In the genomic region with DNA sequence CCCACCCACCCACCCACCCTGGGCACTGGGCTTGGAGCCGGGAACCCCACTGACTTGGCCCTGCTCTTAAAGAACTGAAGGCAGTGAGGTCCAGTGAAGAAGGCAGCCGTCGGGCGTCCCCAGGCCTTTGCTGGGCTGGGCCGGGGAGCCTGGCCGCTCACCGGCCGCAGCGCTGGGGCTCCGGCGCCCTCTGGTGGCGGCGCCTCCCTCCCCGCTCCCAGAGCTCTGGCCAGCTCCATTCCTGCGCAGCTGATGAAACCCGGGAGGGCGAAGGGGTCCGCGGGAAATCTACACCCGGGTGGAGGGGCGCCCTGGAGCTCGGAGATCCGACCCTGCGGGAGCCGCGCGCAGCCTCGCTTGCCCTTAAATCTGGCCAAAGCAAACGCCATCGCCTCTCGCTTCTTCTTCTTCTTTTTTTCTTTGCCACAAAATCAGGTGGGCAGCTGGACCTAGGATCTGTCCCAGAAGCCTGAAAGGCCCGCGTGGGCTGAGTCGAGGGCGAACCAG, we compare ENCODE assay signal across 8 cellular contexts. TPM values are rescaled to one million over a fixed set of nuclear protein-coding genes. Genes with fewer than 3 reads are reported as not detected.
DNase-seq lines count a peak whose midpoint lies in the region; ATAC-seq and TF ChIP-seq lines count a peak whose summit lies in the region.

No MANE protein-coding gene starts in this region.

- H3K27me3 ChIP-seq in SU-DHL-6 (ENCODE audit: low read length) (no peaks in the 10 kb centered on the region), liver (ENCODE audit: control insufficient read depth in 4 of 4, insufficient read depth in 4 of 4, low read length in 3 of 4) (no peaks in the 10 kb centered on the region)

- no peaks in the 10 kb centered on the region for H3K9me3 ChIP-seq in SU-DHL-6 (ENCODE audit: insufficient read depth, low read length)
- no peaks in the 10 kb centered on the region for H3K9me3 ChIP-seq in liver (ENCODE audit: control insufficient read depth in 4 of 4, low read length in 3 of 4)

- no peaks in the 10 kb centered on the region for H3K79me2 ChIP-seq in SU-DHL-6 (ENCODE audit: insufficient read depth, low read length)

- DNase-seq in activated CD4-positive, CD25-positive, alpha-beta regulatory T cell treated with anti-CD3 and anti-CD28 coated beads, Interleukin-2, amount 50 U/mL, for 72 hours = peak; percentile 57
- DNase-seq in HEK293T (ENCODE audit: extremely low spot score) (peak; percentile 79), dedifferentiated amniotic fluid mesenchymal stem cell (ENCODE audit: extremely low spot score) (peak; percentile 53), stromal cell of bone marrow (ENCODE audit: low read depth) (peak; percentile 59), NCI-H774 (lab: John Stamatoyannopoulos, UW) (no peak)

- no peaks in the 10 kb centered on the region for H4K20me1 ChIP-seq in SU-DHL-6 (ENCODE audit: low read depth, low read length)

- H2AFZ ChIP-seq in SU-DHL-6 (ENCODE audit: low read depth, low read length, severe bottlenecking) = no peak overlapping the region

- TF ChIP-seq CTCF in SU-DHL-6 (IDR thresholded peaks at IDR 0.05; ENCODE audit: insufficient read depth, low read length, poor library complexity, severe bottlenecking) (peak; percentile 72), liver (IDR thresholded peaks at IDR 0.05; ENCODE audit: low read depth, low read length, missing input control) (peak; percentile 89)

- peak; percentile 82 to 88 for TF ChIP-seq RAD21 in liver (IDR thresholded peaks at IDR 0.05)

- H3K27ac ChIP-seq in SU-DHL-6 (ENCODE audit: low read depth, low read length) (no peak overlapping the region), liver (ENCODE audit: low read depth in 1 of 2, low read length in 2 of 2) (no peak overlapping the region)

- H3K4me2 ChIP-seq in SU-DHL-6 (ENCODE audit: low read depth, low read length, poor library complexity, severe bottlenecking) = no peak overlapping the region

- H3K9ac ChIP-seq in SU-DHL-6 (ENCODE audit: low read length) = no peak overlapping the region
- H3K9ac ChIP-seq in liver (ENCODE audit: low read depth in 1 of 2, low read length in 2 of 2) = no peak overlapping the region

- H3K4me3 ChIP-seq in SU-DHL-6 (ENCODE audit: insufficient read depth, low read length, poor library complexity, severe bottlenecking) = no peak overlapping the region
- H3K4me3 ChIP-seq in liver (ENCODE audit: low read depth in 1 of 3, low read length in 3 of 3) = no peak overlapping the region

- CTCF ChIA-PET in HEK293T (lab: Yijun Ruan, JAX) = interaction anchor here (0.5 to 1.7 kb wide), 9 partner anchors 9 to 696 kb away, joined by 3 to 5 read pairs (median 3); no protein-coding TSS in a partner anchor

- POLR2A ChIA-PET in HEK293T (lab: Yijun Ruan, JAX) = no interaction called here

- 2% methylated on average over 35 of the region's 35 CpGs for WGBS in liver

- H3K4me1 ChIP-seq in liver (ENCODE audit: control insufficient read depth in 4 of 4, insufficient read depth in 4 of 4, low read length in 3 of 4) = peaks cover 3 to 37% (median 28%) of the 10 kb centered on the region in 4 donors

- H3F3A ChIP-seq in SU-DHL-6 (ENCODE audit: insufficient read depth) = no peaks in the 10 kb centered on the region

- ATAC-seq in activated CD4-positive, CD25-positive, alpha-beta regulatory T cell treated with anti-CD3 and anti-CD28 coated beads, Interleukin-2, amount 50 U/mL, for 24 hours = no peak

- H3K9me2 ChIP-seq in SU-DHL-6 (replicated peaks; ENCODE audit: insufficient read depth, low read length) = no peaks in the 10 kb centered on the region

- H3K36me3 ChIP-seq in SU-DHL-6 (ENCODE audit: low read length) (no peaks in the 10 kb centered on the region), liver (ENCODE audit: control insufficient read depth in 4 of 4, insufficient read depth in 3 of 4, low read depth in 1 of 4, low read length in 3 of 4) (no peaks in the 10 kb centered on the region)

TF ChIP-seq in HEK293T, 16 proteins besides CTCF, POLR2A, EP300 and RAD21:
- peak; percentile 82 for TF ChIP-seq L3MBTL2 (conservative IDR thresholded peaks at IDR 0.05)
- no peak for TF ChIP-seq BHLHE40 (IDR thresholded peaks at IDR 0.05; ENCODE audit: borderline replicate concordance)
- no peak for TF ChIP-seq FOXK2 (IDR thresholded peaks at IDR 0.05)

TF ChIP-seq in liver, 16 proteins besides CTCF, POLR2A, EP300 and RAD21:
- TF ChIP-seq YY1 (IDR thresholded peaks at IDR 0.05) = no peak
- TF ChIP-seq, protein P1, sequence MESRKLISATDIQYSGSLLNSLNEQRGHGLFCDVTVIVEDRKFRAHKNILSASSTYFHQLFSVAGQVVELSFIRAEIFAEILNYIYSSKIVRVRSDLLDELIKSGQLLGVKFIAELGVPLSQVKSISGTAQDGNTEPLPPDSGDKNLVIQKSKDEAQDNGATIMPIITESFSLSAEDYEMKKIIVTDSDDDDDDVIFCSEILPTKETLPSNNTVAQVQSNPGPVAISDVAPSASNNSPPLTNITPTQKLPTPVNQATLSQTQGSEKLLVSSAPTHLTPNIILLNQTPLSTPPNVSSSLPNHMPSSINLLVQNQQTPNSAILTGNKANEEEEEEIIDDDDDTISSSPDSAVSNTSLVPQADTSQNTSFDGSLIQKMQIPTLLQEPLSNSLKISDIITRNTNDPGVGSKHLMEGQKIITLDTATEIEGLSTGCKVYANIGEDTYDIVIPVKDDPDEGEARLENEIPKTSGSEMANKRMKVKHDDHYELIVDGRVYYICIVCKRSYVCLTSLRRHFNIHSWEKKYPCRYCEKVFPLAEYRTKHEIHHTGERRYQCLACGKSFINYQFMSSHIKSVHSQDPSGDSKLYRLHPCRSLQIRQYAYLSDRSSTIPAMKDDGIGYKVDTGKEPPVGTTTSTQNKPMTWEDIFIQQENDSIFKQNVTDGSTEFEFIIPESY (IDR thresholded peaks at IDR 0.05) = no peak
- no peak for TF ChIP-seq HNF4G (IDR thresholded peaks at IDR 0.05)
- no peak for TF ChIP-seq NR2F2 (IDR thresholded peaks at IDR 0.05)
- TF ChIP-seq MAX (IDR thresholded peaks at IDR 0.05) = no peak
- no peak for TF ChIP-seq REST (IDR thresholded peaks at IDR 0.05)
- TF ChIP-seq JUND (IDR thresholded peaks at IDR 0.05) = no peak
- no peak for TF ChIP-seq HNF4A (conservative IDR thresholded peaks at IDR 0.05)
- no peak for TF ChIP-seq GABPA (IDR thresholded peaks at IDR 0.05 in 1 of 2, conservative IDR thresholded peaks at IDR 0.05 in 1 of 2)
- no peak for TF ChIP-seq FOXA2 (IDR thresholded peaks at IDR 0.05)
- TF ChIP-seq ATF3 (IDR thresholded peaks at IDR 0.05) = no peak
- no peak for TF ChIP-seq TAF1 (conservative IDR thresholded peaks at IDR 0.05)
- TF ChIP-seq EGR1 (IDR thresholded peaks at IDR 0.05; ENCODE audit: low read depth in 2 of 2) = no peak
TF ChIP-seq in liver: peak in this region for 0.

RNA-seq across cellular contexts. Expression of gene CXCL12, which starts 1.7 kb away (rescaled TPM):
- 10 to 100 TPM; 32.4 to 51.1 TPM for total RNA-seq in liver
- polyA plus RNA-seq in liver = 10 to 100 TPM; 23.8 to 66.3 TPM
